In genomic region chr6:2385584-2385983, GRCh38 we compare ENCODE assay signal across 28 cellular contexts.
"Had no signal": no experiment of that assay in that cellular context is flagged by ENCODE, and none has a peak within 500 bp of the region (broad histone marks: within the 10 kb centered on the region; RNA-seq: fewer than 3 reads in every experiment).

No MANE protein-coding gene starts in this region.

- H3K9me3 Mint-ChIP-seq: activated T-cell treated with anti-CD3 and anti-CD28 coated beads, Interleukin-2, amount 50 U/mL, for 4 hours had no signal

- ATAC-seq: activated naive CD4-positive, alpha-beta T cell treated with anti-CD3 and anti-CD28 coated beads, Interleukin-2, amount 50 U/mL, for 72 hours; activated T-cell treated with anti-CD3 and anti-CD28 coated beads, Interleukin-2, amount 50 U/mL, for 4 hours had no signal

- H3K36me3 Mint-ChIP-seq: activated CD4-positive, alpha-beta memory T cell treated with anti-CD3 and anti-CD28 coated beads for 36 hours had no signal

- H3K27ac ChIP-seq: VCaP had no signal

- H3K27ac Mint-ChIP-seq: activated B cell treated with CpG ODN at 0.5 μM for 24 hours; activated CD4-positive, alpha-beta memory T cell treated with anti-CD3 and anti-CD28 coated beads for 36 hours; activated naive CD4-positive, alpha-beta T cell treated with anti-CD3 and anti-CD28 coated beads for 36 hours; activated naive CD4-positive, alpha-beta T cell treated with anti-CD3 and anti-CD28 coated beads, Interleukin-2, amount 50 U/mL, for 72 hours; activated T-helper 1 cell treated with anti-CD3 and anti-CD28 coated beads, Interleukin-12 subunit alpha, Interleukin-12 subunit beta, Interleukin-2, Interleukin-4 antibody, amounts not matched to agents 30 ng/mL and 10 ng/mL and 1 ng/mL, durations not matched to agents 14 hours and 24 hours and 36 hours had no signal

- H3K4me1 Mint-ChIP-seq: activated B cell treated with CpG ODN at 0.5 μM for 24 hours, brain had no signal

- DNase-seq: activated B cell treated with CpG ODN at 0.5 μM for 24 hours; activated CD4-positive, alpha-beta memory T cell treated with anti-CD3 and anti-CD28 coated beads for 36 hours; activated CD4-positive, alpha-beta T cell treated with anti-CD3 and anti-CD28 coated beads for 4 hours; activated CD4-positive, alpha-beta T cell treated with anti-CD3 and anti-CD28 coated beads, Interleukin-2, amount 50 U/mL, for 1 hour; activated CD4-positive, CD25-positive, alpha-beta regulatory T cell treated with anti-CD3 and anti-CD28 coated beads, Interleukin-2, amount 50 U/mL, for 72 hours; activated CD8-positive, alpha-beta memory T cell treated with anti-CD3 and anti-CD28 coated beads, Interleukin-2, amount 50 U/mL, for 4 hours; activated gamma-delta T cell treated with Interleukin-2 at 50 U/mL for 16 hours; activated naive CD4-positive, alpha-beta T cell treated with anti-CD3 and anti-CD28 coated beads for 36 hours; activated T-cell treated with anti-CD3 and anti-CD28 coated beads for 4 hours; activated T-cell treated with anti-CD3 and anti-CD28 coated beads, Interleukin-2, amount 50 U/mL, for 4 hours; anterior cingulate cortex; caudate nucleus; NCI-H1048; NCI-H1436 treated with DMSO at 0.1 percent for 48 hours; NCI-H1694 treated with DMSO at 0.1 percent for 48 hours; NCI-H2029; NCI-H345; NCI-H524 treated with DMSO at 0.1 percent for 48 hours; NK-92 treated with Interleukin-12 subunit alpha and Interleukin-12 subunit beta, amount 100 ng/mL, for 24 hours; Right ventricle myocardium superior; SW 1271; T-helper 1 cell; T-helper 2 cell; T-helper 9 cell had no signal

- H3K27me3 Mint-ChIP-seq: activated B cell treated with CpG ODN at 0.5 μM for 24 hours; activated CD4-positive, alpha-beta memory T cell treated with anti-CD3 and anti-CD28 coated beads for 36 hours; brain had no signal

- H3K4me3 Mint-ChIP-seq: activated B cell treated with CpG ODN at 0.5 μM for 24 hours; activated CD4-positive, alpha-beta memory T cell treated with anti-CD3 and anti-CD28 coated beads for 36 hours; activated naive CD4-positive, alpha-beta T cell treated with anti-CD3 and anti-CD28 coated beads for 36 hours; activated T-cell treated with anti-CD3 and anti-CD28 coated beads, Interleukin-2, amount 50 U/mL, for 4 hours; activated T-helper 1 cell treated with anti-CD3 and anti-CD28 coated beads, Interleukin-12 subunit alpha, Interleukin-12 subunit beta, Interleukin-2, Interleukin-4 antibody, amounts not matched to agents 30 ng/mL and 10 ng/mL and 1 ng/mL, durations not matched to agents 14 hours and 24 hours and 36 hours; brain had no signal
